ENCODE assay signal across 16 cellular contexts in the genomic region with DNA sequence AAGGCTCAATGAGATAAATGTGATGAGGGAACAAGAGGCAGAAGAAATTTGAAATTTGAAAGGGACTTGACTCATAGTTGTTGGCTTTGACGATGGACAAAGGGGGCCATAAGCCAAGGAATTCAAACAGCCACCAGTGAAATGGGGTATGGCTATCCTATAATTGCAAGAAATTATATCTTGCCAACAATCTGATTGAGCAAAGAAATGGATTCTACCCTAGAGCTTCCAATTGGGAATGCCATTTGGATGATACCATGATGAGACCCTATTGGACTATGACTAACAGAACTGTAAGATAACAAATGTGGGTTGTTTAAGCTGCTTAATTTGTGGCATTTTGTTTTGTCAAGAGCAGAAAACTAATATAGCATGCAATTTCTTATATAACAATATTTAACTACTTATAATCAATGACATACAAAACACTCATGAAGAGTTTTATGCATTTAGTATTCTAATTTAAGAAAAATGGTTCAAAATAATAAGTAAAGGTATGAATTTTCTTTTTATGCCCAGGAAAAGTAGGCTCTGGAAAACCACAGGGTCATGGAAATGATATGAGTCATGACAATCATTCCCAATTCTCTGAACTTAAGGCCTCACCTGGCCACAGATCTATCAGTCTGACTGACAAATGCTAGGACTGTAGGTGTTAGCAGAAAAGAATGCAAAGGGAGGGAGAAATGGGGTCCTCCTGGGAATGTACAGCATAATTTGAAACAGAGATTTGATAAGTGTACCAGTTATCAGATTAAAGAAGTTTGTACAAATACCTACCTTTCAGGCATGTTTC.
DNase-seq lines count a peak whose midpoint lies in the region; ATAC-seq and TF ChIP-seq lines count a peak whose summit lies in the region.
"Had no signal": no experiment of that assay in that cellular context is flagged by ENCODE, and none has a peak within 500 bp of the region (broad histone marks: within the 10 kb centered on the region; RNA-seq: fewer than 3 reads in every experiment).

No MANE protein-coding gene starts in this region.

- no peak overlapping the region for H2BK12ac ChIP-seq in trophoblast cell (ENCODE audit: low read length)

- H3K4me1 ChIP-seq in HCT116 (ENCODE audit: control insufficient read depth in 1 of 2, insufficient read depth in 2 of 2, low read length in 2 of 2) (0 out of 4 replicates have a peak, but pooled peaks cover 2 to 3% of the 10 kb centered on the region in 2 experiments), SK-N-SH (ENCODE audit: control insufficient read depth in 1 of 2, insufficient read depth in 2 of 2, low read depth in 1 of 2, low read length in 1 of 2) (no peaks in the 10 kb centered on the region; a peak in 1 of 4 replicates), trophoblast cell (ENCODE audit: control insufficient read depth in 1 of 2, insufficient read depth in 2 of 2, low read length in 2 of 2) (no peaks in the 10 kb centered on the region)

- H2BK5ac ChIP-seq in trophoblast cell (ENCODE audit: low read depth, low read length, poor library complexity), result no peak overlapping the region

- POLR2A ChIA-PET in HCT116 (lab: Charles Lee), result no interaction called here
- POLR2A ChIA-PET in SK-N-SH (lab: Yijun Ruan, JAX), result no interaction called here

- H3K4me2 ChIP-seq in HCT116 (ENCODE audit: low read length) (no peak overlapping the region), SK-N-SH (no peak overlapping the region), trophoblast cell (ENCODE audit: low read length) (no peak overlapping the region)

- no peak overlapping the region for H3K14ac ChIP-seq in trophoblast cell (ENCODE audit: low read length)

- 41% methylated on average over 1 of the region's 1 CpG for WGBS in SK-N-SH (ENCODE audit: low lambda C conversion rate)
- no CpG with 5 or more reads among the region's 1 CpG for WGBS in trophoblast cell (ENCODE audit: extremely low coverage, insufficient coverage, insufficient read length)

- CTCF ChIA-PET in HCT116 (lab: Charles Lee), result no interaction called here
- CTCF ChIA-PET in SK-N-SH (lab: Yijun Ruan, JAX), result no interaction called here

- H3K27me3 ChIP-seq in HCT116 (ENCODE audit: insufficient read depth, low read length) (no peaks in the 10 kb centered on the region), SK-N-SH (ENCODE audit: insufficient read depth) (no peaks in the 10 kb centered on the region), trophoblast cell (ENCODE audit: insufficient read depth, low read length) (no peaks in the 10 kb centered on the region), H7 (ENCODE audit: control insufficient read depth, insufficient read depth, low read length) (no peaks in the 10 kb centered on the region)

- no peak for TF ChIP-seq RAD21 in HCT116 (IDR thresholded peaks at IDR 0.05; ENCODE audit: low read depth)
- TF ChIP-seq RAD21 in SK-N-SH (IDR thresholded peaks at IDR 0.05; ENCODE audit: low read length), result no peak

- H4K91ac ChIP-seq in trophoblast cell (ENCODE audit: low read depth, low read length), result no peak overlapping the region

- TF ChIP-seq POLR2A in HCT116 (IDR thresholded peaks at IDR 0.05; ENCODE audit: borderline replicate concordance, extremely low read depth, insufficient read depth, insufficient read length), result no peak

- H3K4ac ChIP-seq in trophoblast cell (ENCODE audit: low read depth, low read length), result no peak overlapping the region

- no peak overlapping the region for H3K23ac ChIP-seq in trophoblast cell (ENCODE audit: low read length)

- no peaks in the 10 kb centered on the region for H3K36me3 ChIP-seq in HCT116 (ENCODE audit: control insufficient read depth in 1 of 2, insufficient read depth in 2 of 2, low read length in 2 of 2)
- H3K36me3 ChIP-seq in SK-N-SH (replicated peaks in 1 of 2; ENCODE audit: control insufficient read depth in 1 of 2, insufficient read depth in 2 of 2, low read length in 1 of 2), result peaks cover 0 to 9% of the 10 kb centered on the region in 2 experiments
- H3K36me3 ChIP-seq in trophoblast cell (ENCODE audit: control insufficient read depth in 1 of 2, insufficient read depth in 2 of 2, low read length in 2 of 2), result no peaks in the 10 kb centered on the region
- H3K36me3 ChIP-seq in H7 (replicated peaks; ENCODE audit: control insufficient read depth, insufficient read depth, low read length), result no peaks in the 10 kb centered on the region

- peak in 1 of 2 experiments; percentile 83; a peak in 2 of 4 replicates for TF ChIP-seq EP300 in SK-N-SH (IDR thresholded peaks at IDR 0.05; ENCODE audit: borderline replicate concordance in 1 of 2, low read depth in 1 of 2, low read length in 1 of 2)

- H3K4me3 ChIP-seq in HCT116 (replicated peaks in 1 of 2; ENCODE audit: low read depth in 1 of 2, low read length in 2 of 2), result no peak overlapping the region
- no peak overlapping the region for H3K4me3 ChIP-seq in SK-N-SH (ENCODE audit: low read depth in 2 of 2, low read length in 1 of 2)
- H3K4me3 ChIP-seq in fibroblast of mammary gland (ENCODE audit: control insufficient read depth, low read depth, low read length), result no peak overlapping the region
- no peak overlapping the region for H3K4me3 ChIP-seq in trophoblast cell (ENCODE audit: low read depth, low read length)
- H3K4me3 ChIP-seq in H7 (ENCODE audit: insufficient read depth, low read depth, low read length), result no peak overlapping the region
- H3K4me3 ChIP-seq: K562 had no signal

- H3K9me3 ChIP-seq in HCT116 (ENCODE audit: control insufficient read depth in 1 of 2, insufficient read depth in 1 of 2, low read depth in 1 of 2, low read length in 2 of 2) (no peaks in the 10 kb centered on the region), SK-N-SH (peaks cover 9% of the 10 kb centered on the region; the same call in 1 of the 2 replicates), trophoblast cell (ENCODE audit: insufficient read depth, low read depth, low read length) (no peaks in the 10 kb centered on the region)

- DNase-seq in HCT116 (ENCODE audit: low read depth, low spot score) (no peak), SK-N-SH (no peak), fibroblast of mammary gland (ENCODE audit: low read depth) (peak; percentile 26), trophoblast cell (no peak), T1000 (lab: John Stamatoyannopoulos, UW) (no peak), AG08395 (ENCODE audit: low spot score) (no peak), HK-2 (ENCODE audit: unreplicated experiment) (no peak), H7 (no peak)
- DNase-seq: CD4-positive, alpha-beta T cell; DMS79 treated with DMSO at 0.1 percent for 48 hours; GDM1; NCI-H1048; NCI-H446 treated with DMSO at 0.1 percent for 48 hours; NCI-H774; SHP77 treated with DMSO at 0.1 percent for 48 hours had no signal

- peaks cover 12% of the 10 kb centered on the region for H3F3A ChIP-seq in SK-N-SH (replicated peaks; ENCODE audit: insufficient read depth)

- H3K9me2 ChIP-seq in HCT116 (ENCODE audit: insufficient read depth) (no peaks in the 10 kb centered on the region), SK-N-SH (no peaks in the 10 kb centered on the region)

- H3K27ac ChIP-seq in HCT116 (ENCODE audit: low read depth, low read length), result no peak overlapping the region
- H3K27ac ChIP-seq in SK-N-SH (ENCODE audit: low read depth in 2 of 2, low read length in 1 of 2), result peak overlapping the region; percentile 53 to 67; a peak in 3 of 4 replicates
- H3K27ac ChIP-seq in trophoblast cell (ENCODE audit: low read depth, low read length), result peak overlapping the region; percentile 3

- no peaks in the 10 kb centered on the region for H3K79me2 ChIP-seq in HCT116 (ENCODE audit: insufficient read depth, low read length)
- no peaks in the 10 kb centered on the region for H3K79me2 ChIP-seq in SK-N-SH (ENCODE audit: insufficient read depth)
- no peaks in the 10 kb centered on the region for H3K79me2 ChIP-seq in trophoblast cell (ENCODE audit: control insufficient read depth, insufficient read depth, low read length, poor library complexity)

- RAD21 ChIA-PET in HCT116 (lab: Charles Lee; ENCODE audit: low non-redundant PET in 1 of 2, low total read pairs in 2 of 2, uncharacterized antibody in 2 of 2, unreplicated experiment in 2 of 2), result no interaction called here

- H3K9ac ChIP-seq in HCT116 (ENCODE audit: low read length) (no peak overlapping the region), SK-N-SH (no peak overlapping the region), trophoblast cell (ENCODE audit: low read length) (no peak overlapping the region)

- peak; percentile 58 for ATAC-seq in HCT116
- ATAC-seq: K562 had no signal

- no peak overlapping the region for H4K12ac ChIP-seq in trophoblast cell (ENCODE audit: low read depth, low read length)

- no peaks in the 10 kb centered on the region for H4K20me1 ChIP-seq in HCT116 (ENCODE audit: insufficient read depth)
- no peaks in the 10 kb centered on the region for H4K20me1 ChIP-seq in SK-N-SH (ENCODE audit: insufficient read depth)

- H3K79me1 ChIP-seq in trophoblast cell (ENCODE audit: low read length), result no peaks in the 10 kb centered on the region

- H3K18ac ChIP-seq in trophoblast cell (ENCODE audit: low read length), result no peak overlapping the region

- H2AK5ac ChIP-seq in trophoblast cell (ENCODE audit: low read length), result no peak overlapping the region

- no peak for TF ChIP-seq CTCF in HCT116 (IDR thresholded peaks at IDR 0.05 in 2 of 3, conservative IDR thresholded peaks at IDR 0.05 in 1 of 3; ENCODE audit: borderline replicate concordance in 1 of 3, insufficient read depth in 1 of 3, low read depth in 2 of 3, low read length in 2 of 3)
- TF ChIP-seq CTCF in SK-N-SH (IDR thresholded peaks at IDR 0.05), result no peak
- no peak for TF ChIP-seq CTCF in fibroblast of mammary gland (conservative IDR thresholded peaks at IDR 0.05; ENCODE audit: control insufficient read depth, insufficient read depth, low read depth, low read length)

- H2AFZ ChIP-seq in HCT116 (ENCODE audit: low read depth, low read length, poor library complexity, severe bottlenecking) (no peak overlapping the region), SK-N-SH (ENCODE audit: low read depth) (no peak overlapping the region), trophoblast cell (ENCODE audit: insufficient read depth, low read length, poor library complexity) (no peak overlapping the region)

- no TSS peak for BruUV-seq in HCT116 (replicated peaks; lab: Mats Ljungman, UMichigan)

- H2BK120ac ChIP-seq in trophoblast cell (ENCODE audit: insufficient read depth, low read length, poor library complexity), result no peak overlapping the region

- H4K8ac ChIP-seq in trophoblast cell (ENCODE audit: low read depth, low read length), result no peak overlapping the region

- intact Hi-C loops in HCT116 (cut with micrococcal nuclease), result no loop called here

TF ChIP-seq in HCT116, 20 proteins besides CTCF, POLR2A, EP300 and RAD21 (continues in another document):
- no peak for TF ChIP-seq CBX3 (IDR thresholded peaks at IDR 0.05; ENCODE audit: low read depth)
- no peak for TF ChIP-seq SIN3A (IDR thresholded peaks at IDR 0.05; ENCODE audit: low read depth)
- no peak for TF ChIP-seq POLR2AphosphoS5 (IDR thresholded peaks at IDR 0.05; ENCODE audit: low read depth, low read length)
- TF ChIP-seq CEBPB (IDR thresholded peaks at IDR 0.05; ENCODE audit: low read depth), result no peak
- no peak for TF ChIP-seq JUND (IDR thresholded peaks at IDR 0.05)

TF ChIP-seq in SK-N-SH, 30 proteins besides CTCF, POLR2A, EP300 and RAD21 (continues in another document):
- peak; percentile 55 for TF ChIP-seq JUND (IDR thresholded peaks at IDR 0.05)

Comparison
In these comparisons a context has a peak if more than half of its experiments do, and no peak if none do; other contexts are left out.
1. Of the 11 proteins assayed by ChIP-seq in both SK-N-SH and HCT116: peak only in SK-N-SH: JUND; only in HCT116: none; in both: none; in neither: 10.